In the genomic region with DNA sequence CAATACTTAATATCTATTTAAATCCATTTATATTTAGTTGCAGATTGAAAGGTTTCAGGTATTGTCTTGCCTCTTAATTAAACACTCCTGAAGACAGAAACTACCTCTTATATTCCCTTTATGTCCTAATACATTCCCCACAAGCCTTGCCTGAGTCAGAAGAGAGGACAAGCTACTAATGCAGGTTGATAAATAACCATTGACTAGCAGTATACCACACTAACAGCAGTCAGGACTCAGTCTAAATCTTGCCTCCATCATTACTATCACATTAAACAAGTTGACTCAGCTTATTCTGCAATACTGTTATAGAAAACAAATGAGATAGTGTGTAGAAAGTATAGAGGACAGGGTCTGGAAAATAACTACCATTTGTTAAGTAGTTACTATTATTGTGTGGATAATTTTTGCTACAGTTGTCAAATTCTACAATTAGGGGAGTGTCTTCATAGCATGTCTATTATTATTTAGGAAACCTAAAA, we compare ENCODE assay signal across 13 cellular contexts.
A peak's percentile ranks its signal among the peaks of the same experiment; 100 is the strongest.
DNase-seq lines count a peak whose midpoint lies in the region; FAIRE-seq and TF ChIP-seq lines count a peak whose summit lies in the region.
"Had no signal": no experiment of that assay in that cellular context is flagged by ENCODE, and none has a peak within 500 bp of the region (broad histone marks: within the 10 kb centered on the region; RNA-seq: fewer than 3 reads in every experiment).

No MANE protein-coding gene starts in this region.

- no peak for TF ChIP-seq CTCF in dorsolateral prefrontal cortex (IDR thresholded peaks at IDR 0.05 in 54 of 56, conservative IDR thresholded peaks at IDR 0.05 in 2 of 56; ENCODE audit: low read depth in 1 of 56, partially characterized antibody in 56 of 56)
- no peak for TF ChIP-seq CTCF in nephron progenitor cell (IDR thresholded peaks at IDR 0.05)
- TF ChIP-seq CTCF in ovary (IDR thresholded peaks at IDR 0.05) = no peak
- TF ChIP-seq CTCF in ascending aorta (IDR thresholded peaks at IDR 0.05) = no peak
- TF ChIP-seq CTCF in D721Med (IDR thresholded peaks at IDR 0.05; ENCODE audit: insufficient read depth, missing control alignments) = no peak

- no peak overlapping the region for H3K9ac ChIP-seq in BLaER1

- FAIRE-seq in D721Med (lab: Jason Lieb, UNC) = no peak

- in situ Hi-C loops in SK-MEL-5 (cut with HindIII; ENCODE audit: low pct_unique_long_range_greater_than_20kb, low sequenced_read_pairs) = no loop called here

- no peaks in the 10 kb centered on the region for H3K27me3 Mint-ChIP-seq in nephron progenitor cell (ENCODE audit: low read depth, poor library complexity)

- intact Hi-C loops in dorsolateral prefrontal cortex (cut with DNase I) = no loop called here
- intact Hi-C loops in ovary (cut with DNase I) = no loop called here
- intact Hi-C loops in ascending aorta (cut with DNase I) = no loop called here

- peaks cover 56% of the 10 kb centered on the region for H3K4me1 Mint-ChIP-seq in nephron progenitor cell

- H3K27ac ChIP-seq in BLaER1 (no peak overlapping the region), dorsolateral prefrontal cortex (peak overlapping the region in 58 of 59 donors; percentile 12 to 89 (median 68)), ovary (no peak overlapping the region), ascending aorta (no peak overlapping the region)

- H3K36me3 ChIP-seq in BLaER1 = peaks cover 43% of the 10 kb centered on the region
- no peaks in the 10 kb centered on the region for H3K36me3 ChIP-seq in ovary
- H3K36me3 ChIP-seq in ascending aorta = peaks cover 6 to 32% of the 10 kb centered on the region in 2 donors

- TF ChIP-seq EP300 in ovary (IDR thresholded peaks at IDR 0.05) = no peak

- H3K4me3 ChIP-seq in BLaER1 = no peak overlapping the region
- peak overlapping the region in 5 of 59 donors; percentile 9 to 43 (median 16) for H3K4me3 ChIP-seq in dorsolateral prefrontal cortex
- H3K4me3 ChIP-seq in ovary = no peak overlapping the region
- H3K4me3 ChIP-seq in ascending aorta = no peak overlapping the region

- peak overlapping the region; percentile 39 for H3K4me2 ChIP-seq in BLaER1

- H3K9me3 ChIP-seq in BLaER1 (no peaks in the 10 kb centered on the region), ovary (no peaks in the 10 kb centered on the region), ascending aorta (no peaks in the 10 kb centered on the region)

- H3K36me3 Mint-ChIP-seq in nephron progenitor cell (ENCODE audit: low read depth) = peaks cover 50% of the 10 kb centered on the region

- no peak for TF ChIP-seq POLR2A in ovary (IDR thresholded peaks at IDR 0.05)

- no peaks in the 10 kb centered on the region for H4K20me1 ChIP-seq in BLaER1

- H3K27ac Mint-ChIP-seq in nephron progenitor cell = peak overlapping the region; percentile 99

- H3K4me3 Mint-ChIP-seq in nephron progenitor cell = peak overlapping the region; percentile 33

- H3K4me1 ChIP-seq in BLaER1 (peaks cover 43% of the 10 kb centered on the region), ovary (ENCODE audit: insufficient read depth) (no peaks in the 10 kb centered on the region), ascending aorta (no peaks in the 10 kb centered on the region)

- H3K27me3 ChIP-seq in BLaER1 (no peaks in the 10 kb centered on the region), dorsolateral prefrontal cortex (no peaks in the 10 kb centered on the region), ovary (no peaks in the 10 kb centered on the region), ascending aorta (no peaks in the 10 kb centered on the region)

- DNase-seq in SK-MEL-5 (ENCODE audit: low read depth, low spot score) (peak; percentile 13), dorsolateral prefrontal cortex (no peak), nephron progenitor cell (no peak), ovary (no peak), ascending aorta (ENCODE audit: low spot score in 2 of 2) (no peak), D721Med (ENCODE audit: insufficient read length, low spot score) (no peak)
- no peak for DNase-seq in activated CD4-positive, CD25-positive, alpha-beta regulatory T cell (lab: John Stamatoyannopoulos, UW)
- DNase-seq: DMS79, H7, NCI-H187, NCI-H69, SHP77 treated with DMSO at 0.1 percent for 48 hours had no signal

- no peaks in the 10 kb centered on the region for H3K9me3 Mint-ChIP-seq in nephron progenitor cell

Comparison
In these comparisons a context has a peak if more than half of its experiments do, and no peak if none do; other contexts are left out.
1. H3K27ac ChIP-seq: peak in dorsolateral prefrontal cortex (58 of 59); none in BLaER1 (single experiment), ovary (0 of 2) and ascending aorta (0 of 2).